Comparison of ENCODE assay signal across 22 cellular contexts in the genomic region with DNA sequence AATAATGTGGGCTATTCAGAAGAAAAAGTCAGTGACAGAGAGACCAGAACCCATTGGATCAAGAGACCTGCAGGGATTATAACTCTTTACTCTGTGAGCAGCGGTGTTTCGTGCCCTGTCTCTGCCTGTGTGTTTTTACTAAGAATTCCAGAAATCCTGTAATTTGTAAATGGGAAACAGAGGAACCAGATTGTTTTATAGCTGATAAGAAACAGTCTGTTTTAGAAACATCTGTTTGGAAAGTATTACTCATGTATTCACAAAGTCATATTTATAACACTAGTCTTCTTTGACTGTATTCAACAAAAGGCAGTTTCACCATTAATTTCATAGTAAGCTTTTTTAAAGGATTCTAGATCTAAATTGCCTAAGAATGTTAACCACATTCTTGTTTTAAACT. TPM values are rescaled to one million over a fixed set of nuclear protein-coding genes. Genes with fewer than 3 reads are reported as not detected.
A peak's percentile ranks its signal among the peaks of the same experiment; 100 is the strongest.
DNase-seq lines count a peak whose midpoint lies in the region; ATAC-seq, FAIRE-seq and TF ChIP-seq lines count a peak whose summit lies in the region.
"Had no signal": no experiment of that assay in that cellular context is flagged by ENCODE, and none has a peak within 500 bp of the region (broad histone marks: within the 10 kb centered on the region; RNA-seq: fewer than 3 reads in every experiment).

No MANE protein-coding gene starts in this region.

- H2AFZ ChIP-seq in PC-3 (ENCODE audit: low read length) (no peak overlapping the region), endothelial cell of umbilical vein (ENCODE audit: low read depth, low read length) (no peak overlapping the region)

- H3K36me3 ChIP-seq in PC-3 (ENCODE audit: low read depth, low read length): peaks cover 26% of the 10 kb centered on the region
- peaks cover 0 to 2% of the 10 kb centered on the region in 2 experiments for H3K36me3 ChIP-seq in endothelial cell of umbilical vein (ENCODE audit: control insufficient read depth in 2 of 2, extremely low read depth in 1 of 2, insufficient read depth in 2 of 2, low read length in 2 of 2)
- peaks cover 1% of the 10 kb centered on the region; the same call in 1 of the 2 replicates for H3K36me3 ChIP-seq in H7 (replicated peaks; ENCODE audit: control insufficient read depth, insufficient read depth, low read length)

- no TSS peak for BruUV-seq in PC-3 (replicated peaks; lab: Mats Ljungman, UMichigan)
- BruUV-seq in endothelial cell of umbilical vein (replicated peaks; lab: Mats Ljungman, UMichigan): no TSS peak

- peak; percentile 15 for FAIRE-seq in endothelial cell of umbilical vein (lab: Jason Lieb, UNC)

- no peaks in the 10 kb centered on the region for H3K9me1 ChIP-seq in endothelial cell of umbilical vein (replicated peaks; ENCODE audit: control insufficient read depth, extremely low read depth, insufficient read depth, low read length)

- H3K4me1 Mint-ChIP-seq in activated naive CD8-positive, alpha-beta T cell (ENCODE audit: low read depth): peaks cover 16% of the 10 kb centered on the region
- peaks cover 7% of the 10 kb centered on the region for H3K4me1 Mint-ChIP-seq in osteocyte (ENCODE audit: unreplicated experiment)
- H3K4me1 Mint-ChIP-seq: activated B cell treated with CpG ODN at 0.5 μM for 24 hours, B cell, memory B cell had no signal

- ATAC-seq in PC-3 (peak; percentile 24), HG03342 (IDR thresholded peaks at IDR 0.05; ENCODE audit: unreplicated experiment) (no peak), HG03280 (IDR thresholded peaks at IDR 0.05; ENCODE audit: unreplicated experiment) (no peak), GM18511 (IDR thresholded peaks at IDR 0.05; ENCODE audit: unreplicated experiment) (no peak)
- ATAC-seq: natural killer cell had no signal

- POLR2A ChIA-PET in PC-3 (lab: Charles Lee; ENCODE audit: unreplicated experiment) (no interaction called here), endothelial cell of umbilical vein (lab: Charles Lee) (no interaction called here)

- H3K79me2 ChIP-seq in PC-3 (ENCODE audit: low read length) (no peaks in the 10 kb centered on the region), endothelial cell of umbilical vein (ENCODE audit: control insufficient read depth, insufficient read depth, low read length) (no peaks in the 10 kb centered on the region)

- H3K27ac ChIP-seq in PC-3 (ENCODE audit: low read length): no peak overlapping the region
- peak overlapping the region; percentile 10 for H3K27ac ChIP-seq in endothelial cell of umbilical vein (ENCODE audit: insufficient read depth, low read depth, low read length)
- H3K27ac ChIP-seq: brain microvascular endothelial cell, SJCRH30 had no signal

- H3K9me3 ChIP-seq in PC-3 (ENCODE audit: low read length) (no peaks in the 10 kb centered on the region), endothelial cell of umbilical vein (replicated peaks; ENCODE audit: control insufficient read depth, insufficient read depth, low read length) (no peaks in the 10 kb centered on the region)
- H3K9me3 ChIP-seq: Caco-2, esophagus muscularis mucosa, SJCRH30 had no signal

- H3K36me3 Mint-ChIP-seq in activated naive CD8-positive, alpha-beta T cell: peaks cover 15% of the 10 kb centered on the region
- peaks cover 20% of the 10 kb centered on the region for H3K36me3 Mint-ChIP-seq in osteocyte (ENCODE audit: unreplicated experiment)
- H3K36me3 Mint-ChIP-seq: natural killer cell had no signal

- dilution Hi-C loops in endothelial cell of umbilical vein (cut with MboI; ENCODE audit: extremely low pct_ligation_motif_present, low sequenced_read_pairs): no loop called here

- no peaks in the 10 kb centered on the region for H3K9me2 ChIP-seq in PC-3 (replicated peaks; ENCODE audit: low read length)

- H3K9me3 Mint-ChIP-seq in activated naive CD8-positive, alpha-beta T cell (ENCODE audit: low read depth): no peaks in the 10 kb centered on the region
- no peaks in the 10 kb centered on the region for H3K9me3 Mint-ChIP-seq in osteocyte (ENCODE audit: unreplicated experiment)
- H3K9me3 Mint-ChIP-seq: activated B cell treated with CpG ODN at 0.5 μM for 24 hours, memory B cell, natural killer cell had no signal

- no peak overlapping the region for H3K4me2 ChIP-seq in PC-3 (ENCODE audit: low read length)
- peak overlapping the region; percentile 2 for H3K4me2 ChIP-seq in endothelial cell of umbilical vein (ENCODE audit: insufficient read depth, low read length)

- CTCF ChIA-PET in PC-3 (lab: Charles Lee): interaction anchor here (1.0 kb wide), 1 partner anchor 55 kb away, joined by 3 read pairs; the partner anchor contains the start of gene COMTD1
- CTCF ChIA-PET in endothelial cell of umbilical vein (lab: Charles Lee): interaction anchor here (0.9 kb wide), 1 partner anchor 55 kb away, joined by 4 read pairs; the partner anchor contains the start of gene COMTD1

- intact Hi-C loops in PC-3 (cut with micrococcal nuclease): no loop called here
- intact Hi-C loops in endothelial cell of umbilical vein (cut with micrococcal nuclease): no loop called here

- H3K27ac Mint-ChIP-seq in activated naive CD8-positive, alpha-beta T cell: peak overlapping the region; percentile 28
- peak overlapping the region; percentile 27 for H3K27ac Mint-ChIP-seq in osteocyte (ENCODE audit: unreplicated experiment)
- H3K27ac Mint-ChIP-seq: activated B cell treated with CpG ODN at 0.5 μM for 24 hours, B cell, memory B cell, natural killer cell, progenitor cell of endocrine pancreas had no signal

- DNase-seq in PC-3 (no peak), endothelial cell of umbilical vein (ENCODE audit: low read depth, low spot score) (peak; percentile 89), osteocyte (ENCODE audit: extremely low spot score, unreplicated experiment) (no peak), H7 (no peak)
- DNase-seq: activated B cell treated with CpG ODN at 0.5 μM for 24 hours, activated gamma-delta T cell, brain microvascular endothelial cell, Caco-2, islet precursor cell, Karpas-422, natural killer cell, NCI-H1105 treated with DMSO at 0.1 percent for 48 hours, NCI-H526 treated with DMSO at 0.1 percent for 48 hours, SJCRH30 had no signal

- no peak overlapping the region for H3K4me3 Mint-ChIP-seq in activated naive CD8-positive, alpha-beta T cell
- H3K4me3 Mint-ChIP-seq in osteocyte (ENCODE audit: unreplicated experiment): no peak overlapping the region
- H3K4me3 Mint-ChIP-seq: activated B cell treated with CpG ODN at 0.5 μM for 24 hours, B cell, memory B cell, natural killer cell had no signal

- H3K9ac ChIP-seq in PC-3 (ENCODE audit: low read length) (no peak overlapping the region), endothelial cell of umbilical vein (replicated peaks; ENCODE audit: extremely low read depth, insufficient read depth, low read length) (no peak overlapping the region)

- no peaks in the 10 kb centered on the region for H3K27me3 ChIP-seq in PC-3 (ENCODE audit: low read length)
- H3K27me3 ChIP-seq in endothelial cell of umbilical vein (ENCODE audit: control insufficient read depth in 2 of 2, insufficient read depth in 2 of 2, low read length in 2 of 2): no peaks in the 10 kb centered on the region
- H3K27me3 ChIP-seq in H7 (ENCODE audit: control insufficient read depth, insufficient read depth, low read length): no peaks in the 10 kb centered on the region
- H3K27me3 ChIP-seq: brain microvascular endothelial cell, esophagus muscularis mucosa, SJCRH30 had no signal

- no peak for TF ChIP-seq POLR2A in endothelial cell of umbilical vein (IDR thresholded peaks at IDR 0.05; ENCODE audit: low read depth, low read length)

- H4K20me1 ChIP-seq in PC-3 (ENCODE audit: low read length) (peaks cover 6% of the 10 kb centered on the region; the same call in 1 of the 2 replicates), endothelial cell of umbilical vein (replicated peaks; ENCODE audit: control insufficient read depth, extremely low read depth, insufficient read depth, low read length) (no peaks in the 10 kb centered on the region)

- H3K4me3 ChIP-seq in PC-3 (ENCODE audit: low read length) (no peak overlapping the region), endothelial cell of umbilical vein (replicated peaks in 1 of 3; ENCODE audit: insufficient read depth in 1 of 3, low read depth in 1 of 3, low read length in 3 of 3) (no peak overlapping the region), H7 (ENCODE audit: insufficient read depth, low read depth, low read length) (no peak overlapping the region)
- H3K4me3 ChIP-seq: esophagus muscularis mucosa, SJCRH30 had no signal

- TF ChIP-seq CTCF in PC-3 (conservative IDR thresholded peaks at IDR 0.05; ENCODE audit: low read depth, low read length) (no peak), endothelial cell of umbilical vein (IDR thresholded peaks at IDR 0.05; ENCODE audit: extremely low read depth in 1 of 2, insufficient read depth in 1 of 2, low read depth in 1 of 2, low read length in 2 of 2) (no peak), osteocyte (IDR thresholded peaks at IDR 0.05) (no peak)

- H3F3A ChIP-seq in PC-3 (ENCODE audit: low read length, unreplicated experiment): no peaks in the 10 kb centered on the region

- peaks cover 10% of the 10 kb centered on the region for H3K4me1 ChIP-seq in PC-3 (ENCODE audit: insufficient read depth, low read length)
- H3K4me1 ChIP-seq in endothelial cell of umbilical vein (ENCODE audit: control insufficient read depth, extremely low read depth, insufficient read depth, low read length): peaks cover 15% of the 10 kb centered on the region
- H3K4me1 ChIP-seq: SJCRH30 had no signal

- H3K27me3 Mint-ChIP-seq in activated naive CD8-positive, alpha-beta T cell: no peaks in the 10 kb centered on the region
- no peaks in the 10 kb centered on the region for H3K27me3 Mint-ChIP-seq in osteocyte (ENCODE audit: unreplicated experiment)
- H3K27me3 Mint-ChIP-seq: activated B cell treated with CpG ODN at 0.5 μM for 24 hours, B cell, memory B cell, progenitor cell of endocrine pancreas had no signal

RNA-seq across cellular contexts. Expression of gene VDAC2, which starts 30.0 kb away (rescaled TPM):
- total RNA-seq in PC-3 (2014; rRNA removed) (463 and 542 TPM in 2 replicates), endothelial cell of umbilical vein (220 and 222 TPM in 2 replicates), osteocyte (130 TPM in 2 replicates)
- 65.5 and 89.3 TPM in 2 replicates for polyA plus RNA-seq in endothelial cell of umbilical vein
- 131 and 135 TPM in 2 replicates for polyA plus RNA-seq in endothelial cell of umbilical vein (2011; cell fraction: cytosol; rRNA removed)
- 94.4 and 118 TPM in 2 replicates for polyA plus RNA-seq in endothelial cell of umbilical vein (2011; cell fraction: nucleus; rRNA removed)
- polyA plus RNA-seq in endothelial cell of umbilical vein (2012): 297 and 299 TPM in 2 replicates
- 55.0 and 58.7 TPM in 2 replicates for polyA minus RNA-seq in endothelial cell of umbilical vein
- polyA minus RNA-seq in endothelial cell of umbilical vein (2011; cell fraction: cytosol; rRNA and poly(A)+ RNA removed): 132 TPM
- polyA minus RNA-seq in endothelial cell of umbilical vein (2011; cell fraction: nucleus; rRNA and poly(A)+ RNA removed): 31.6 and 39.6 TPM in 2 replicates
- 213 and 218 TPM in 2 replicates for total RNA-seq in H7 (2014; rRNA removed; shearing (Covaris generic))

RNA-seq across cellular contexts. Expression of gene COMTD1, which starts 55.2 kb away (rescaled TPM):
- total RNA-seq in PC-3 (2014; rRNA removed) (183 and 214 TPM in 2 replicates), endothelial cell of umbilical vein (14.0 and 18.6 TPM in 2 replicates), osteocyte (12.9 and 15.7 TPM in 2 replicates)
- polyA plus RNA-seq in endothelial cell of umbilical vein: 18.4 and 26.6 TPM in 2 replicates
- 5.8 and 10.4 TPM in 2 replicates for polyA plus RNA-seq in endothelial cell of umbilical vein (2011; cell fraction: cytosol; rRNA removed)
- polyA plus RNA-seq in endothelial cell of umbilical vein (2011; cell fraction: nucleus; rRNA removed): 15.1 and 16.8 TPM in 2 replicates
- 10.8 and 17.0 TPM in 2 replicates for polyA plus RNA-seq in endothelial cell of umbilical vein (2012)
- 1.2 and 1.9 TPM in 2 replicates for polyA minus RNA-seq in endothelial cell of umbilical vein
- polyA minus RNA-seq in endothelial cell of umbilical vein (2011; cell fraction: cytosol; rRNA and poly(A)+ RNA removed): 24.6 TPM
- polyA minus RNA-seq in endothelial cell of umbilical vein (2011; cell fraction: nucleus; rRNA and poly(A)+ RNA removed): 2.5 and 3.8 TPM in 2 replicates
- total RNA-seq in H7 (2014; rRNA removed; shearing (Covaris generic)): 21.3 and 36.6 TPM in 2 replicates
